In genomic region chr9:130938184-130938651, GRCh38 we compare ENCODE assay signal across 10 cellular contexts. TPM values are rescaled to one million over a fixed set of nuclear protein-coding genes. Genes with fewer than 3 reads are reported as not detected.
DNase-seq lines count a peak whose midpoint lies in the region; ATAC-seq and TF ChIP-seq lines count a peak whose summit lies in the region.
"Had no signal": no experiment of that assay in that cellular context is flagged by ENCODE, and none has a peak within 500 bp of the region (broad histone marks: within the 10 kb centered on the region; RNA-seq: fewer than 3 reads in every experiment).

No MANE protein-coding gene starts in this region.

- H3K4me1 Mint-ChIP-seq in activated CD8-positive, alpha-beta memory T cell treated with anti-CD3 and anti-CD28 coated beads, Interleukin-2, amount 10 ng/mL, durations not matched to agents 7 days and 5 days, result peaks cover 10% of the 10 kb centered on the region

- H3K27me3 Mint-ChIP-seq in activated CD8-positive, alpha-beta memory T cell treated with anti-CD3 and anti-CD28 coated beads, Interleukin-2, amount 10 ng/mL, durations not matched to agents 7 days and 5 days, result peaks cover 61% of the 10 kb centered on the region

- no peak overlapping the region for H3K27ac ChIP-seq in testis

- H3K4me3 Mint-ChIP-seq in activated CD8-positive, alpha-beta memory T cell treated with anti-CD3 and anti-CD28 coated beads, Interleukin-2, amount 10 ng/mL, durations not matched to agents 7 days and 5 days, result peak overlapping the region; percentile 24

- intact Hi-C loops in testis (cut with DNase I; ENCODE audit: low total_unique reads), result loop anchor here (10.0 kb wide), 1 partner anchor 73 kb away; no protein-coding TSS in a partner anchor

- H3K27ac Mint-ChIP-seq in activated CD8-positive, alpha-beta memory T cell treated with anti-CD3 and anti-CD28 coated beads, Interleukin-2, amount 10 ng/mL, durations not matched to agents 7 days and 5 days, result no peak overlapping the region

- H3K27me3 ChIP-seq in testis, result no peaks in the 10 kb centered on the region

- 14 to 17% methylated on average over 1 to 7 of the region's 52 CpGs for WGBS in testis, 2 donors

- H3K9me3 Mint-ChIP-seq in activated CD8-positive, alpha-beta memory T cell treated with anti-CD3 and anti-CD28 coated beads, Interleukin-2, amount 10 ng/mL, durations not matched to agents 7 days and 5 days (ENCODE audit: low read depth), result no peaks in the 10 kb centered on the region

- in situ Hi-C loops in astrocyte of the spinal cord (cut with HindIII; ENCODE audit: low sequenced_read_pairs), result no loop called here

- ATAC-seq in activated CD8-positive, alpha-beta memory T cell treated with anti-CD3 and anti-CD28 coated beads, Interleukin-2, amount 10 ng/mL, durations not matched to agents 7 days and 5 days, result no peak

- peak overlapping the region; percentile 7 for H3K4me3 ChIP-seq in astrocyte of the spinal cord (ENCODE audit: low read depth, low read length)
- peak overlapping the region; percentile 38 to 49 for H3K4me3 ChIP-seq in testis

- no peaks in the 10 kb centered on the region for H3K36me3 ChIP-seq in testis (ENCODE audit: low read depth, missing control alignments)

- H3K9me3 ChIP-seq in testis, result no peaks in the 10 kb centered on the region

- TF ChIP-seq POLR2A in testis (IDR thresholded peaks at IDR 0.05), result no peak

- CTCF ChIA-PET in activated CD8-positive, alpha-beta memory T cell treated with anti-CD3 and anti-CD28 coated beads, Interleukin-2, amount 10 ng/mL, durations not matched to agents 7 days and 5 days (lab: Charles Lee), result no interaction called here

- peaks cover 42% of the 10 kb centered on the region for H3K4me1 ChIP-seq in testis

- TF ChIP-seq CTCF in astrocyte of the spinal cord (IDR thresholded peaks at IDR 0.05; ENCODE audit: low read depth, low read length) (no peak), testis (IDR thresholded peaks at IDR 0.05) (no peak)

- no peak for DNase-seq in activated CD8-positive, alpha-beta memory T cell treated with anti-CD3 and anti-CD28 coated beads, Interleukin-2, amount 10 ng/mL, durations not matched to agents 7 days and 5 days
- DNase-seq in activated CD8-positive, alpha-beta memory T cell treated with anti-CD3 and anti-CD28 coated beads, Interleukin-2, amount 50 U/mL, for 48 hours, result no peak
- DNase-seq in astrocyte of the spinal cord (ENCODE audit: low read depth, low spot score) (no peak), islet precursor cell (peak; percentile 64), testis (no peak), NCI-H2171 (lab: John Stamatoyannopoulos, UW) (no peak), medulla oblongata (ENCODE audit: extremely low spot score) (no peak), DMS 273 treated with DMSO at 0.1 percent for 48 hours (lab: John Stamatoyannopoulos, UW) (no peak)
- DNase-seq: cortex of kidney, NCI-H1092 had no signal

- no peaks in the 10 kb centered on the region for H3K36me3 Mint-ChIP-seq in activated CD8-positive, alpha-beta memory T cell treated with anti-CD3 and anti-CD28 coated beads, Interleukin-2, amount 10 ng/mL, durations not matched to agents 7 days and 5 days

RNA-seq across cellular contexts. Expression of gene FIBCD1, which starts 0.8 kb away (rescaled TPM):
- not detected for total RNA-seq in activated CD8-positive, alpha-beta memory T cell treated with anti-CD3 and anti-CD28 coated beads, Interleukin-2, amount 10 ng/mL, durations not matched to agents 7 days and 5 days
- total RNA-seq in testis, result 10 to 100 TPM; 29.1 to 33.5 TPM
- polyA plus RNA-seq in testis (ENCODE audit: insufficient read depth, low read depth, low replicate concordance), result 20.8 TPM

RNA-seq across cellular contexts. Expression of gene QRFP, which starts 41.6 kb away (rescaled TPM):
- total RNA-seq in activated CD8-positive, alpha-beta memory T cell treated with anti-CD3 and anti-CD28 coated beads, Interleukin-2, amount 10 ng/mL, durations not matched to agents 7 days and 5 days, result not detected
- total RNA-seq in testis, result under 1 TPM in 1 of 2 donors, not detected in 1; 0.24 TPM
- not detected for polyA plus RNA-seq in testis (ENCODE audit: insufficient read depth, low read depth, low replicate concordance)

Comparison
In these comparisons a context has a peak if more than half of its experiments do, and no peak if none do; other contexts are left out.
1. RNA of gene FIBCD1, which starts 0.8 kb away (total RNA-seq): 29.1 to 33.5 TPM in testis; not detected in activated CD8-positive, alpha-beta memory T cell treated with anti-CD3 and anti-CD28 coated beads, Interleukin-2, amount 10 ng/mL, durations not matched to agents 7 days and 5 days; every median in the first group is over 10 times any median in the second.